In the genomic region with DNA sequence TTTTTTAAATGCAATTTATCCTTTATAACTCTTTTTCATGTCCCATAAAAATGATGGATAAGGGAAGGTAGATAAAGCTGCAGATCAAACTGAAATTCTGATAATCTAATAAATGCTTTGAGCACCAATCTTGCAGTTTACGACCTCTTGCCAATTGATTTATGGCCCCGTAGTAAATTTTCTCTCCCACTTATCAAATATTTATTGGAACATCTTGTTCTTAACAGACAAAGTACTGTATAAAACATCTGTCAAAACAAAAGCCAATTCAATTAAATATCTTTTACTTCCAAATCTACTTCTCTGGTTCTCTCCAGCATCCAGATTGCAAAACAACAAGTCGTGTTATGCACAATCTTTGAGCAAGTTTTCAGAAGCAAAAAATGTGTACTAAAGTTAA, we compare ENCODE assay signal across 2 cellular contexts.
TF ChIP-seq lines count a peak whose summit lies in the region.

No MANE protein-coding gene starts in this region.

TF ChIP-seq in SK-N-SH treated with all-trans-retinoic acid at 6 μM for 48 hours, 23 proteins besides CTCF, POLR2A, EP300 and RAD21 (continued from another document):
- TF ChIP-seq, protein P1, sequence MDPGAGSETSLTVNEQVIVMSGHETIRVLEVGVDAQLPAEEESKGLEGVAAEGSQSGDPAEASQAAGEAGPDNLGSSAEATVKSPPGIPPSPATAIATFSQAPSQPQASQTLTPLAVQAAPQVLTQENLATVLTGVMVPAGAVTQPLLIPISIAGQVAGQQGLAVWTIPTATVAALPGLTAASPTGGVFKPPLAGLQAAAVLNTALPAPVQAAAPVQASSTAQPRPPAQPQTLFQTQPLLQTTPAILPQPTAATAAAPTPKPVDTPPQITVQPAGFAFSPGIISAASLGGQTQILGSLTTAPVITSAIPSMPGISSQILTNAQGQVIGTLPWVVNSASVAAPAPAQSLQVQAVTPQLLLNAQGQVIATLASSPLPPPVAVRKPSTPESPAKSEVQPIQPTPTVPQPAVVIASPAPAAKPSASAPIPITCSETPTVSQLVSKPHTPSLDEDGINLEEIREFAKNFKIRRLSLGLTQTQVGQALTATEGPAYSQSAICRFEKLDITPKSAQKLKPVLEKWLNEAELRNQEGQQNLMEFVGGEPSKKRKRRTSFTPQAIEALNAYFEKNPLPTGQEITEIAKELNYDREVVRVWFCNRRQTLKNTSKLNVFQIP (CRISPR knock-in tag; IDR thresholded peaks at IDR 0.05; ENCODE audit: borderline replicate concordance, low read depth): no peak
- TF ChIP-seq ZFP30 (CRISPR knock-in tag; IDR thresholded peaks at IDR 0.05) (no peak), TCF4 (CRISPR knock-in tag; IDR thresholded peaks at IDR 0.05; ENCODE audit: borderline replicate concordance) (peak; percentile 80), ISL1 (CRISPR knock-in tag; IDR thresholded peaks at IDR 0.05) (peak; percentile 58), SNAI2 (CRISPR knock-in tag; IDR thresholded peaks at IDR 0.05) (no peak)

TF ChIP-seq in SK-N-SH, 30 proteins besides CTCF, POLR2A, EP300 and RAD21 (continued from another document):
- TF ChIP-seq, protein P2, sequence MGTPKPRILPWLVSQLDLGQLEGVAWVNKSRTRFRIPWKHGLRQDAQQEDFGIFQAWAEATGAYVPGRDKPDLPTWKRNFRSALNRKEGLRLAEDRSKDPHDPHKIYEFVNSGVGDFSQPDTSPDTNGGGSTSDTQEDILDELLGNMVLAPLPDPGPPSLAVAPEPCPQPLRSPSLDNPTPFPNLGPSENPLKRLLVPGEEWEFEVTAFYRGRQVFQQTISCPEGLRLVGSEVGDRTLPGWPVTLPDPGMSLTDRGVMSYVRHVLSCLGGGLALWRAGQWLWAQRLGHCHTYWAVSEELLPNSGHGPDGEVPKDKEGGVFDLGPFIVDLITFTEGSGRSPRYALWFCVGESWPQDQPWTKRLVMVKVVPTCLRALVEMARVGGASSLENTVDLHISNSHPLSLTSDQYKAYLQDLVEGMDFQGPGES (IDR thresholded peaks at IDR 0.05; ENCODE audit: low read depth, low read length): no peak
- no peak for TF ChIP-seq YY1 (IDR thresholded peaks at IDR 0.05; ENCODE audit: low read depth)
- TF ChIP-seq, protein P3, sequence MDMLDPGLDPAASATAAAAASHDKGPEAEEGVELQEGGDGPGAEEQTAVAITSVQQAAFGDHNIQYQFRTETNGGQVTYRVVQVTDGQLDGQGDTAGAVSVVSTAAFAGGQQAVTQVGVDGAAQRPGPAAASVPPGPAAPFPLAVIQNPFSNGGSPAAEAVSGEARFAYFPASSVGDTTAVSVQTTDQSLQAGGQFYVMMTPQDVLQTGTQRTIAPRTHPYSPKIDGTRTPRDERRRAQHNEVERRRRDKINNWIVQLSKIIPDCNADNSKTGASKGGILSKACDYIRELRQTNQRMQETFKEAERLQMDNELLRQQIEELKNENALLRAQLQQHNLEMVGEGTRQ (IDR thresholded peaks at IDR 0.05; ENCODE audit: borderline replicate concordance, low read depth, low read length): no peak
- TF ChIP-seq RXRA (IDR thresholded peaks at IDR 0.05; ENCODE audit: borderline replicate concordance, low read depth): no peak
- no peak for TF ChIP-seq FOXJ3 (CRISPR knock-in tag; IDR thresholded peaks at IDR 0.05)
- TF ChIP-seq RCOR1 (IDR thresholded peaks at IDR 0.05; ENCODE audit: low read length): no peak
- TF ChIP-seq TEAD4 (IDR thresholded peaks at IDR 0.05; ENCODE audit: borderline replicate concordance, insufficient read depth): no peak
- TF ChIP-seq ELF1 (IDR thresholded peaks at IDR 0.05): no peak
- no peak for TF ChIP-seq NFIC (IDR thresholded peaks at IDR 0.05; ENCODE audit: borderline replicate concordance)
- TF ChIP-seq RFX5 (IDR thresholded peaks at IDR 0.05; ENCODE audit: low read length): no peak
- TF ChIP-seq, protein P4, sequence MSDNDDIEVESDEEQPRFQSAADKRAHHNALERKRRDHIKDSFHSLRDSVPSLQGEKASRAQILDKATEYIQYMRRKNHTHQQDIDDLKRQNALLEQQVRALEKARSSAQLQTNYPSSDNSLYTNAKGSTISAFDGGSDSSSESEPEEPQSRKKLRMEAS (IDR thresholded peaks at IDR 0.05; ENCODE audit: low read depth): no peak
- no peak for TF ChIP-seq CHD2 (IDR thresholded peaks at IDR 0.05; ENCODE audit: low read length, partially characterized antibody)
- no peak for TF ChIP-seq JUND (IDR thresholded peaks at IDR 0.05)
- no peak for TF ChIP-seq SMC3 (IDR thresholded peaks at IDR 0.05; ENCODE audit: low read depth, low read length)
TF ChIP-seq in SK-N-SH: peak in this region for 0.
